Comparison of ENCODE assay signal across 32 cellular contexts in the genomic region with DNA sequence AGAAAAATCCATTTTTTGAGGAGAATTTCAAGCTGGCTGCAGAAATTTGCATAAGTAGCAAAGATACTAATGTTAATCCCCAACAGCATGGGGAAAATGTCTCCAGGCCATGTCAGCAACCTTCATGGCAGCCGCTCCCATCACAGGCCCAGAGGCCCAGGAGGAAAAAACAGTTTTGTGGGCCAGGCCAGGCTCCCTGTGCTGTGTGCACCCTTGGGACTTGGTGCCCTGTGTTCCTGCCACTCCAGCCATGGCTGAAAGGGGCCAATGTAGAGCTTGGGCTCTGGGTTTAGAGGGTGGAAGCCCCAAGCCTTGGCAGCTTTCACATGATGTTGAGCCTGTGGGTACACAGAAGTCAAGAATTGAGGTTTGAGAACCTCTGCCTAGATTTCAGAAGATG.
"Had no signal": no experiment of that assay in that cellular context is flagged by ENCODE, and none has a peak within 500 bp of the region (broad histone marks: within the 10 kb centered on the region; RNA-seq: fewer than 3 reads in every experiment).

No MANE protein-coding gene starts in this region.

- H3K4me1 ChIP-seq: adrenal gland, ascending aorta, body of pancreas, breast epithelium had no signal

- ATAC-seq: activated naive CD4-positive, alpha-beta T cell treated with anti-CD3 and anti-CD28 coated beads, Interleukin-2, amount 50 U/mL, for 72 hours; activated naive CD8-positive, alpha-beta T cell treated with anti-CD3 and anti-CD28 coated beads, Interleukin-2, amount 50 U/mL, for 24 hours; activated T-cell treated with anti-CD3 and anti-CD28 coated beads, Interleukin-2, amount 50 U/mL, for 4 hours; activated T-cell treated with anti-CD3 and anti-CD28 coated beads, Interleukin-2, amount 50 U/mL, for 72 hours; activated T-helper 17 cell treated with anti-CD3 and anti-CD28 coated beads, Interleukin-2, amount 50 U/mL, for 72 hours; body of pancreas had no signal

- H3K27ac ChIP-seq: adrenal gland, ascending aorta, body of pancreas, brain microvascular endothelial cell, breast epithelium, cardiac muscle cell had no signal

- H3K4me3 ChIP-seq: adrenal gland, ascending aorta, body of pancreas, breast epithelium, cardiac muscle cell had no signal

- DNase-seq: activated effector memory CD4-positive, alpha-beta T cell treated with anti-CD3 and anti-CD28 coated beads, Interleukin-2, amount 50 U/mL, for 16 hours; activated effector memory CD4-positive, alpha-beta T cell treated with Interleukin-2 at 50 U/mL for 16 hours; activated gamma-delta T cell; activated gamma-delta T cell treated with Interleukin-2 at 50 U/mL for 16 hours; activated naive CD4-positive, alpha-beta T cell; activated naive CD4-positive, alpha-beta T cell treated with anti-CD3 and anti-CD28 coated beads for 36 hours; activated naive CD4-positive, alpha-beta T cell treated with anti-CD3 and anti-CD28 coated beads, Interleukin-2, amount 10 ng/mL, durations not matched to agents 7 days and 5 days; activated naive CD4-positive, alpha-beta T cell treated with anti-CD3 and anti-CD28 coated beads, Interleukin-2, amount 50 U/mL, for 16 hours; activated naive CD4-positive, alpha-beta T cell treated with Interleukin-2 at 50 U/mL for 16 hours; activated naive CD8-positive, alpha-beta T cell treated with anti-CD3 and anti-CD28 coated beads for 36 hours; activated naive CD8-positive, alpha-beta T cell treated with anti-CD3 and anti-CD28 coated beads, Interleukin-2, amount 10 ng/mL, durations not matched to agents 7 days and 5 days; activated naive CD8-positive, alpha-beta T cell treated with anti-CD3 and anti-CD28 coated beads, Interleukin-2, amount 50 U/mL, for 24 hours; activated T-cell treated with anti-CD3 and anti-CD28 coated beads, Interleukin-2, amount 50 U/mL, for 4 hours; activated T-cell treated with anti-CD3 and anti-CD28 coated beads, Interleukin-2, amount 50 U/mL, for 48 hours; activated T-cell treated with anti-CD3 and anti-CD28 coated beads, Interleukin-2, amount 50 U/mL, for 72 hours; adrenal gland; amniotic stem cell; amygdala; anterior cingulate cortex; aorta; body of pancreas; brain microvascular endothelial cell; caudate nucleus; central memory CD4-positive, alpha-beta T cell; cerebellar nuclear complex had no signal

- H3K9me3 ChIP-seq: adrenal gland, ascending aorta, body of pancreas, breast epithelium had no signal

- FAIRE-seq: astrocyte, bronchial epithelial cell had no signal

- H3K36me3 ChIP-seq: adrenal gland, ascending aorta, brain microvascular endothelial cell, cardiac muscle cell had no signal

- H3K27me3 ChIP-seq: adrenal gland, ascending aorta, body of pancreas, brain microvascular endothelial cell, breast epithelium, cardiac muscle cell had no signal
